Comparison of ENCODE assay signal across 8 cellular contexts in the genomic region with DNA sequence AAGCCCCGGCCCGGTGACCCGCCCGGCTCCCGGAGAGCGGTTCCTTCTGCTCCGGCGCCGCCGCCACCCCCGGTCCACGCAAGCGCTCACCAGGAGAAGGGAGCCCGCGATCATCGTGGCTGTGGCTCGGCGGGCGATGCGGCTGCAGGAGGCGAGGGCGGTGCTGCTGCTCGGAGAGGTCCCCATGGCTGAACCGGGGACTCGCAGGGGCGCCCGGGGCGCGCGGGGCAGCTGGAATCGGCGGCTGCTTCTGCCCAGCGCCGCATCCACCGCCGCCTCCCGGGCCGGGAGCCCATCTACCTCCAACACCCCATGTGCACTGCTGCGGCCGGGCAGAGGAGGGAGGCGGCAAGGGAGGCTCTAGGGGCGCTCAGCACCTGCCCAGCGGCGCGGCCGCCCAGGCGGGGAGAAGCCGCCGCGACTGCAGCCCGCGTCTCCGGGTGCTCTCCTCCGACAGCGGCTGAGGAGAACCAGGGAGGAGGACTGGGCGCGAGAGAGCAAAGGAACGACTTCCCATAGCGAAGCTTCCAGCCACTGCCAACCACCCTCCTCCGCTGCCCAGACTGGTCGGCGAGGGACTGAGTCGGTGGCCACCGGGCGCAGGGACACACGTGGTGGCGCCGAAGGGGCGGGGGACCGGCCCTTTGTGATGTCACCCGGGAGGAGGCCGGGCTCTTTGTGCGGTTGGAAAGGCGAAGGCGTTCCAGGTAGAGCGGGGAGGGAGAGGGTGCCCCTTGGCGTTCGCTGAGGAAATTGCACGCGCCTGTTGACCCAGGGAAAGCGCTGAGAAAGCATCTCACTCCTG. TPM values are rescaled to one million over a fixed set of nuclear protein-coding genes. Genes with fewer than 3 reads are reported as not detected.
DNase-seq lines count a peak whose midpoint lies in the region; ATAC-seq lines count a peak whose summit lies in the region.

A gene with protein sequence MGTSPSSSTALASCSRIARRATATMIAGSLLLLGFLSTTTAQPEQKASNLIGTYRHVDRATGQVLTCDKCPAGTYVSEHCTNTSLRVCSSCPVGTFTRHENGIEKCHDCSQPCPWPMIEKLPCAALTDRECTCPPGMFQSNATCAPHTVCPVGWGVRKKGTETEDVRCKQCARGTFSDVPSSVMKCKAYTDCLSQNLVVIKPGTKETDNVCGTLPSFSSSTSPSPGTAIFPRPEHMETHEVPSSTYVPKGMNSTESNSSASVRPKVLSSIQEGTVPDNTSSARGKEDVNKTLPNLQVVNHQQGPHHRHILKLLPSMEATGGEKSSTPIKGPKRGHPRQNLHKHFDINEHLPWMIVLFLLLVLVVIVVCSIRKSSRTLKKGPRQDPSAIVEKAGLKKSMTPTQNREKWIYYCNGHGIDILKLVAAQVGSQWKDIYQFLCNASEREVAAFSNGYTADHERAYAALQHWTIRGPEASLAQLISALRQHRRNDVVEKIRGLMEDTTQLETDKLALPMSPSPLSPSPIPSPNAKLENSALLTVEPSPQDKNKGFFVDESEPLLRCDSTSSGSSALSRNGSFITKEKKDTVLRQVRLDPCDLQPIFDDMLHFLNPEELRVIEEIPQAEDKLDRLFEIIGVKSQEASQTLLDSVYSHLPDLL (minus strand): TSS at position 580 of the 805 bp plus-strand sequence. CDS start 394 bp downstream, at position 186.

- H3K36me3 ChIP-seq in iPS-18a (ENCODE audit: control insufficient read depth, low read depth, low read length) (no peaks in the 10 kb centered on the region), skeletal muscle satellite cell (ENCODE audit: insufficient read depth, low read length) (no peaks in the 10 kb centered on the region)

- ATAC-seq in GM18511 (IDR thresholded peaks at IDR 0.05; ENCODE audit: unreplicated experiment) (peak; percentile 98), HG03039 (IDR thresholded peaks at IDR 0.05; ENCODE audit: unreplicated experiment) (peak; percentile 99)

- H3K4me1 ChIP-seq in iPS-18a (ENCODE audit: control insufficient read depth, low read depth, low read length): peaks cover 20% of the 10 kb centered on the region
- H3K4me1 ChIP-seq in skeletal muscle satellite cell (ENCODE audit: control insufficient read depth, insufficient read depth, low read length): peaks cover 6% of the 10 kb centered on the region

- H3K4me2 ChIP-seq in skeletal muscle satellite cell (ENCODE audit: low read length): peak within 1 kb of the TSS; percentile 99

- H3K4me3 ChIP-seq in iPS-18a (ENCODE audit: low read length): peak within 1 kb of the TSS; percentile 76
- H3K4me3 ChIP-seq in skeletal muscle satellite cell (ENCODE audit: low read length): peak within 1 kb of the TSS; percentile 85

- no peaks in the 10 kb centered on the region for H3K27me3 ChIP-seq in iPS-18a (ENCODE audit: control insufficient read depth, insufficient read depth, low read length)
- peaks cover 36% of the 10 kb centered on the region for H3K27me3 ChIP-seq in skeletal muscle satellite cell (ENCODE audit: control insufficient read depth, insufficient read depth, low read length)

- peak; percentile 88 for DNase-seq in 8988T
- peak; percentile 73 for DNase-seq in NCI-H2081 treated with DMSO at 0.1 percent for 48 hours (lab: John Stamatoyannopoulos, UW)
- DNase-seq in UCSD-AML1 (lab: John Stamatoyannopoulos, UW; ENCODE audit: unreplicated experiment): peak; percentile 88
- peak; percentile 88 to 95 for DNase-seq in T47D (ENCODE audit: low read depth in 1 of 2, low spot score in 1 of 2)

- H3K9ac ChIP-seq in iPS-18a (ENCODE audit: low read length) (peak within 1 kb of the TSS; percentile 89), skeletal muscle satellite cell (ENCODE audit: low read depth, low read length) (peak within 1 kb of the TSS; percentile 56)

- H3K27ac ChIP-seq in iPS-18a (ENCODE audit: low read length): peak within 1 kb of the TSS; percentile 48

- in situ Hi-C loops in T47D (cut with HindIII; ENCODE audit: low pct_unique_long_range_greater_than_20kb, low sequenced_read_pairs): no loop called here

- H3K9me3 ChIP-seq in iPS-18a (ENCODE audit: control insufficient read depth, low read depth, low read length) (no peaks in the 10 kb centered on the region), skeletal muscle satellite cell (replicated peaks; ENCODE audit: low read length) (no peaks in the 10 kb centered on the region)

RNA-seq across cellular contexts. Expression of the gene that starts here (rescaled TPM):
- 6.8 TPM in 2 replicates for total RNA-seq in skeletal muscle satellite cell (2012; rRNA removed)

Comparison
In these comparisons a context has a peak if more than half of its experiments do, and no peak if none do; other contexts are left out.
1. Peak in every context shown above with its lines: DNase-seq, ATAC-seq, H3K4me3 ChIP-seq and H3K27ac ChIP-seq.